Comparison of ENCODE assay signal across 22 cellular contexts in genomic region chr1:244199883-244200282, GRCh38.
DNase-seq lines count a peak whose midpoint lies in the region; ATAC-seq, FAIRE-seq and TF ChIP-seq lines count a peak whose summit lies in the region.
"Had no signal": no experiment of that assay in that cellular context is flagged by ENCODE, and none has a peak within 500 bp of the region (broad histone marks: within the 10 kb centered on the region; RNA-seq: fewer than 3 reads in every experiment).

No MANE protein-coding gene starts in this region.

- no peak for FAIRE-seq in H54 (lab: Jason Lieb, UNC)
- FAIRE-seq: A204.1, G401.6, GM12891, GM18507 had no signal

- peak; percentile 46 to 79 (median 76) for ATAC-seq in psoas muscle

- H3K9me3 ChIP-seq in psoas muscle = no peaks in the 10 kb centered on the region
- H3K9me3 ChIP-seq: BE2C, BLaER1 had no signal

- H3K36me3 ChIP-seq in psoas muscle (ENCODE audit: insufficient read depth in 1 of 2, low read depth in 1 of 2) = no peaks in the 10 kb centered on the region
- H3K36me3 ChIP-seq: BE2C, BLaER1 had no signal

- DNase-seq in NCI-H2171 treated with DMSO at 0.1 percent for 48 hours (lab: John Stamatoyannopoulos, UW) (peak; percentile 37), NCI-H2171 (lab: John Stamatoyannopoulos, UW) (no peak), SW480 (ENCODE audit: low spot score) (peak; percentile 13), psoas muscle (no peak), DMS79 (lab: John Stamatoyannopoulos, UW) (no peak), H54 (ENCODE audit: insufficient read length, low spot score) (no peak)
- DNase-seq: 8988T; ACHN; BE2C; CD4-positive, alpha-beta memory T cell; CD4-positive, CD25-positive, alpha-beta regulatory T cell; CD8-positive, alpha-beta memory T cell; COR-L47; DMS 273 treated with DMSO at 0.1 percent for 48 hours; DMS153; DMS79 treated with DMSO at 0.1 percent for 48 hours; GF-D8 had no signal

- TF ChIP-seq CTCF in psoas muscle (IDR thresholded peaks at IDR 0.05) = no peak

- WGBS in psoas muscle, 3 donors = 94 to 98% (median 96%) methylated on average over 4 of the region's 4 CpGs

- peaks cover 0 to 2% (median 0%) of the 10 kb centered on the region in 3 donors for H3K27me3 ChIP-seq in psoas muscle (ENCODE audit: insufficient read depth in 3 of 3, low read length in 2 of 3)
- H3K27me3 ChIP-seq: BE2C, BLaER1 had no signal

- no peak for TF ChIP-seq POLR2A in H54 (IDR thresholded peaks at IDR 0.05; ENCODE audit: low read depth, low read length)

- intact Hi-C loops in psoas muscle (cut with DNase I) = no loop called here

- H3K4me3 ChIP-seq in psoas muscle = no peak overlapping the region
- H3K4me3 ChIP-seq: BLaER1 had no signal

- no peaks in the 10 kb centered on the region for H3K4me1 ChIP-seq in psoas muscle
- H3K4me1 ChIP-seq: BLaER1 had no signal

- H3K27ac ChIP-seq in psoas muscle = no peak overlapping the region
- H3K27ac ChIP-seq: BLaER1 had no signal

Comparison
In these comparisons a context has a peak if more than half of its experiments do, and no peak if none do; other contexts are left out.
1. DNase-seq: peak in NCI-H2171 treated with DMSO at 0.1 percent for 48 hours (single experiment) and SW480 (single experiment); none in NCI-H2171 (single experiment), psoas muscle (0 of 2), DMS79 (single experiment) and H54 (single experiment).